Comparison of ENCODE assay signal across 7 cellular contexts in genomic region chr17:61244963-61245362, GRCh38.
A peak's percentile ranks its signal among the peaks of the same experiment; 100 is the strongest.
DNase-seq lines count a peak whose midpoint lies in the region; FAIRE-seq and TF ChIP-seq lines count a peak whose summit lies in the region.
"Not testable (repeated sequence)": the region's sequence is repeated elsewhere in the genome, so short reads cannot be mapped to it uniquely, and the experiment has no call there.

No MANE protein-coding gene starts in this region.

- H3K9me3 Mint-ChIP-seq in H9, endodermal cell: not testable (repeated sequence)

- peaks cover 0 to 33% (median 8%) of the 10 kb centered on the region in 10 experiments; a peak in 15 of 20 replicates for H3K4me1 ChIP-seq in BLaER1 treated with 17β-estradiol and CSF1 and Interleukin-3, amounts not matched to agents 10 nM and 100 nM
- not testable (repeated sequence) for H3K4me1 ChIP-seq in H9 (ENCODE audit: insufficient read depth, low read length); endodermal cell (ENCODE audit: control insufficient read depth, insufficient read depth, low read length)
- H3K4me1 ChIP-seq in HUES64 (ENCODE audit: insufficient read depth, low read length): peaks cover 21% of the 10 kb centered on the region

- peak overlapping the region in 7 of 11 experiments; percentile 4 to 46 (median 22); a peak in 7 of 22 replicates for H3K4me2 ChIP-seq in BLaER1 treated with 17β-estradiol and CSF1 and Interleukin-3, amounts not matched to agents 10 nM and 100 nM
- not testable (repeated sequence) for H3K4me2 ChIP-seq in H9 (ENCODE audit: insufficient read depth, insufficient read length, low read length)

- not testable (repeated sequence) for H2AFZ ChIP-seq in H9 (ENCODE audit: low read length)

- H2BK5ac ChIP-seq in H9 (ENCODE audit: insufficient read length, low read length): not testable (repeated sequence)

- not testable (repeated sequence) for H2BK15ac ChIP-seq in H9 (ENCODE audit: low read depth, low read length)

- not testable (repeated sequence) for H3K36me3 Mint-ChIP-seq in H9 (ENCODE audit: insufficient read depth in 1 of 3, low read depth in 3 of 3); endodermal cell (ENCODE audit: low read depth)

- in situ Hi-C loops in SK-MEL-5 (cut with HindIII; ENCODE audit: low pct_unique_long_range_greater_than_20kb, low sequenced_read_pairs): not testable (repeated sequence)

- FAIRE-seq in urothelium cell line (lab: Jason Lieb, UNC): peak; percentile 20

- H3K9me3 ChIP-seq in BLaER1 treated with 17β-estradiol and CSF1 and Interleukin-3, amounts not matched to agents 10 nM and 100 nM (replicated peaks in 1 of 11): peaks cover 0 to 31% (median 15%) of the 10 kb centered on the region in 11 experiments; a peak in 16 of 22 replicates
- H3K9me3 ChIP-seq in H9 (ENCODE audit: control insufficient read depth, low read depth, low read length); HUES64 (ENCODE audit: insufficient read depth, low read depth, low read length); endodermal cell (ENCODE audit: control insufficient read depth, low read length): not testable (repeated sequence)

- H2AK5ac ChIP-seq in H9 (ENCODE audit: insufficient read length, low read length): not testable (repeated sequence)

- H2BK20ac ChIP-seq in H9 (ENCODE audit: low read depth, low read length, poor library complexity, severe bottlenecking): not testable (repeated sequence)

- H3K4me3 Mint-ChIP-seq in H9, endodermal cell: not testable (repeated sequence)

- TF ChIP-seq CTCF in H9 (conservative IDR thresholded peaks at IDR 0.05); endodermal cell (conservative IDR thresholded peaks at IDR 0.05): not testable (repeated sequence)

- H3K27ac Mint-ChIP-seq in H9 (peak overlapping the region; percentile 90 to 91 (median 90)), endodermal cell (peak overlapping the region; percentile 55)

- 0 out of 22 replicates have a peak overlapping the region, but pooled peaks of 1 of the 11 experiments have one; percentile 12 for H3K27ac ChIP-seq in BLaER1 treated with 17β-estradiol and CSF1 and Interleukin-3, amounts not matched to agents 10 nM and 100 nM
- H3K27ac ChIP-seq in H9 (ENCODE audit: insufficient read length, low read depth, low read length); endodermal cell (ENCODE audit: low read depth, low read length): not testable (repeated sequence)
- peak overlapping the region; percentile 87; the same call in 1 of the 2 replicates for H3K27ac ChIP-seq in HUES64 (ENCODE audit: low read depth, low read length)

- H3K56ac ChIP-seq in H9 (ENCODE audit: insufficient read length, low read depth, low read length): not testable (repeated sequence)

- not testable (repeated sequence) for H3K23me2 ChIP-seq in H9 (ENCODE audit: insufficient read length, low read depth, low read length, poor library complexity, severe bottlenecking)

- H3K27me3 ChIP-seq in BLaER1 treated with 17β-estradiol and CSF1 and Interleukin-3, amounts not matched to agents 10 nM and 100 nM; H9 (ENCODE audit: insufficient read depth, low read length); HUES64 (ENCODE audit: insufficient read depth, low read length); endodermal cell (ENCODE audit: control insufficient read depth, insufficient read depth, low read length, poor library complexity, severe bottlenecking): not testable (repeated sequence)

- not testable (repeated sequence) for H3K14ac ChIP-seq in H9 (ENCODE audit: insufficient read depth, low read length)

- not testable (repeated sequence) for DNase-seq in H9; endodermal cell; urothelium cell line (ENCODE audit: low spot score)
- DNase-seq in NCI-H345 (lab: John Stamatoyannopoulos, UW) (peak; percentile 32), SK-MEL-5 (ENCODE audit: low read depth, low spot score) (peak; percentile 78)

- not testable (repeated sequence) for H4K5ac ChIP-seq in H9 (ENCODE audit: insufficient read length, low read depth, low read length)

- not testable (repeated sequence) for H3K79me1 ChIP-seq in H9 (ENCODE audit: insufficient read depth, low read depth, low read length, poor library complexity, severe bottlenecking)

- H3K36me3 ChIP-seq in BLaER1 treated with 17β-estradiol and CSF1 and Interleukin-3, amounts not matched to agents 10 nM and 100 nM; HUES64 (ENCODE audit: insufficient read depth, low read length); endodermal cell (ENCODE audit: control insufficient read depth, insufficient read depth, low read length): not testable (repeated sequence)

- not testable (repeated sequence) for H4K20me1 ChIP-seq in BLaER1 treated with 17β-estradiol and CSF1 and Interleukin-3, amounts not matched to agents 10 nM and 100 nM; H9 (ENCODE audit: control insufficient read depth, insufficient read depth, insufficient read length)

- H4K91ac ChIP-seq in H9 (ENCODE audit: insufficient read length, low read depth, low read length): not testable (repeated sequence)

- H2BK120ac ChIP-seq in H9 (ENCODE audit: low read depth, low read length, poor library complexity, severe bottlenecking): not testable (repeated sequence)

- H2BK12ac ChIP-seq in H9 (ENCODE audit: insufficient read length, low read depth, low read length): not testable (repeated sequence)

- not testable (repeated sequence) for H3K79me2 ChIP-seq in H9 (ENCODE audit: insufficient read depth, low read length)

- H3K27me3 Mint-ChIP-seq in H9 (ENCODE audit: low read depth); endodermal cell (ENCODE audit: insufficient read depth): not testable (repeated sequence)

- H3T11ph ChIP-seq in H9 (ENCODE audit: low read length): not testable (repeated sequence)

- not testable (repeated sequence) for H3K4me3 ChIP-seq in BLaER1 treated with 17β-estradiol and CSF1 and Interleukin-3, amounts not matched to agents 10 nM and 100 nM; HUES64 (ENCODE audit: low read length); endodermal cell (ENCODE audit: low read length)

- WGBS in H9 (ENCODE audit: extremely low coverage, insufficient read length, low lambda C conversion rate): no CpG with 5 or more reads among the region's 7 CpGs
- WGBS in HUES64: 71% methylated on average over 6 of the region's 7 CpGs
- WGBS in endodermal cell (ENCODE audit: insufficient coverage in 1 of 2, insufficient read length in 1 of 2), 2 experiments: 78 to 79% methylated on average over 6 to 7 of the region's 7 CpGs

- H3K23ac ChIP-seq in H9 (ENCODE audit: insufficient read length, low read depth, low read length): not testable (repeated sequence)

- not testable (repeated sequence) for H3K18ac ChIP-seq in H9 (ENCODE audit: insufficient read length, low read depth, low read length)

- H3K4me1 Mint-ChIP-seq in H9: peaks cover 23 to 26% of the 10 kb centered on the region in 2 experiments
- H3K4me1 Mint-ChIP-seq in endodermal cell: peaks cover 12% of the 10 kb centered on the region

- not testable (repeated sequence) for H3K4ac ChIP-seq in H9 (ENCODE audit: low read depth, low read length)

- H3K9ac ChIP-seq in BLaER1 treated with 17β-estradiol and CSF1 and Interleukin-3, amounts not matched to agents 10 nM and 100 nM; H9 (ENCODE audit: extremely low read depth, insufficient read length, low read length); HUES64 (ENCODE audit: low read depth, low read length); endodermal cell (ENCODE audit: extremely low read depth, low read length, poor library complexity, severe bottlenecking): not testable (repeated sequence)

- not testable (repeated sequence) for H4K8ac ChIP-seq in H9 (replicated peaks; ENCODE audit: insufficient read length, low read depth, low read length)
